In genomic region chr2:176907341-176907740, GRCh38 we compare ENCODE assay signal across 27 cellular contexts.
"Had no signal": no experiment of that assay in that cellular context is flagged by ENCODE, and none has a peak within 500 bp of the region (broad histone marks: within the 10 kb centered on the region; RNA-seq: fewer than 3 reads in every experiment).

No MANE protein-coding gene starts in this region.

- H3K9me3 ChIP-seq: SK-N-SH had no signal

- H3K27ac Mint-ChIP-seq: IgD-negative memory B cell, T-cell had no signal

- H3K4me3 Mint-ChIP-seq: IgD-negative memory B cell, T-cell had no signal

- H3K9ac ChIP-seq: KMS-11, SK-N-SH had no signal

- H3K4me3 ChIP-seq: K562 had no signal

- H3K4me1 Mint-ChIP-seq: IgD-negative memory B cell had no signal

- H3K9me2 ChIP-seq: SK-N-SH had no signal

- ATAC-seq: K562, Panc1, PC-3, T-cell had no signal

- DNase-seq: Kasumi-1, MV-4-11, NCI-H1048, NCI-H1105, NCI-H1417, NCI-H1436 treated with DMSO at 0.1 percent for 48 hours, NCI-H1694, NCI-H187 treated with DMSO at 0.1 percent for 48 hours, NCI-H2029 treated with DMSO at 0.1 percent for 48 hours, NCI-H2171 treated with DMSO at 0.1 percent for 48 hours, NCI-H345, NCI-H446 treated with DMSO at 0.1 percent for 48 hours, NCI-H510A treated with DMSO at 0.1 percent for 48 hours, NCI-H526, NCI-H748 treated with DMSO at 0.1 percent for 48 hours, PC-3, SHP77, SK-N-SH, SW 1271, T-cell had no signal

- H3K27ac ChIP-seq: HL-60, KMS-11, RWPE1 had no signal

- FAIRE-seq: HTR-8/SVneo, K562 had no signal

- H3K36me3 Mint-ChIP-seq: IgD-negative memory B cell, T-cell had no signal

- H3K4me2 ChIP-seq: KMS-11, SK-N-SH had no signal
